ENCODE assay signal across 1 cellular context in the genomic region with DNA sequence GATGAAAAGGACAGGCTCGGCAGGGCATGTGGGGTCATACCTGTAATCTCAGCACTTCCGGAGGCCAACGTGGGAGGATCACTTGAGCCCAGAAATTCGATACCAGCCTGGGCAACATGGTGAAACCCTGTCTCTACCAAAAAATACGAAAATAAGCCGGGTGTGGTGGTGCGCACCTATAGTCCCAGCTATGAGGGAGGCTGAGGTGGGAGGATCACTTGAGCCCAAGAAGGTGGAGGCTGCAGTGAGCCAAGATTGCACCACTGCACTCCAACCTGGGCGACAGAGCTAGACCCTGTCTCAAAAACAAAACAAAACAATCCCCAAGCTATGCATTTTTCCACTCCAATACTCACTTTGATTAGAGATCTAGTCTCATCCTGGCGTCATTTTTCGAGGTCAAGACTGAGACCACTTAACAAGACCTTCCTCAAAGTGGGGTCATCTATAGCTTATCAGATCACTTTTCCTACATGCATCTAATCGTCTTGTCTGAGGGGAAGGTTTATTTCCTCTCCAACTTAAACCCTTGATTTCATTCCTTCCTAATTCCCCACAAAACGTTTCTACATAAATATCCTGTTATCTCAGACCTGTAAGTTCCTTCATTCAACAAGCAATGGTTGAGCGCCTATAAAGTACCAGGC.
TF ChIP-seq lines count a peak whose summit lies in the region.

No MANE protein-coding gene starts in this region.

TF ChIP-seq in GM12878, 131 proteins besides CTCF, POLR2A, EP300 and RAD21:
- TF ChIP-seq FOXK2 (IDR thresholded peaks at IDR 0.05) (no peak), CBX3 (IDR thresholded peaks at IDR 0.05; ENCODE audit: borderline replicate concordance, low read depth) (no peak), USF2 (IDR thresholded peaks at IDR 0.05; ENCODE audit: borderline replicate concordance, low read depth, low read length) (no peak), CBFB (IDR thresholded peaks at IDR 0.05; ENCODE audit: low read depth) (no peak), TCF12 (IDR thresholded peaks at IDR 0.05; ENCODE audit: low read depth, low read length) (no peak), SREBF1 (IDR thresholded peaks at IDR 0.05; ENCODE audit: low read length) (no peak), NFXL1 (IDR thresholded peaks at IDR 0.05; ENCODE audit: borderline replicate concordance) (no peak), FOXM1 (IDR thresholded peaks at IDR 0.05; ENCODE audit: low read depth, low read length) (no peak), SMARCA5 (IDR thresholded peaks at IDR 0.05) (no peak), MEF2A (IDR thresholded peaks at IDR 0.05; ENCODE audit: insufficient read depth, low read depth, low read length) (no peak), BACH1 (IDR thresholded peaks at IDR 0.05; ENCODE audit: borderline replicate concordance) (no peak), E2F4 (IDR thresholded peaks at IDR 0.05; ENCODE audit: low read depth, low read length) (no peak), TBL1XR1 (IDR thresholded peaks at IDR 0.05; ENCODE audit: low read depth, low read length) (no peak), MYB (IDR thresholded peaks at IDR 0.05; ENCODE audit: borderline replicate concordance, low read depth, low read length) (no peak)
- TF ChIP-seq, protein P1, sequence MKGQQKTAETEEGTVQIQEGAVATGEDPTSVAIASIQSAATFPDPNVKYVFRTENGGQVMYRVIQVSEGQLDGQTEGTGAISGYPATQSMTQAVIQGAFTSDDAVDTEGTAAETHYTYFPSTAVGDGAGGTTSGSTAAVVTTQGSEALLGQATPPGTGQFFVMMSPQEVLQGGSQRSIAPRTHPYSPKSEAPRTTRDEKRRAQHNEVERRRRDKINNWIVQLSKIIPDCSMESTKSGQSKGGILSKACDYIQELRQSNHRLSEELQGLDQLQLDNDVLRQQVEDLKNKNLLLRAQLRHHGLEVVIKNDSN (IDR thresholded peaks at IDR 0.05; ENCODE audit: borderline replicate concordance, extremely low read length, insufficient read depth, low read depth, low read length), result no peak
- TF ChIP-seq, protein P2, sequence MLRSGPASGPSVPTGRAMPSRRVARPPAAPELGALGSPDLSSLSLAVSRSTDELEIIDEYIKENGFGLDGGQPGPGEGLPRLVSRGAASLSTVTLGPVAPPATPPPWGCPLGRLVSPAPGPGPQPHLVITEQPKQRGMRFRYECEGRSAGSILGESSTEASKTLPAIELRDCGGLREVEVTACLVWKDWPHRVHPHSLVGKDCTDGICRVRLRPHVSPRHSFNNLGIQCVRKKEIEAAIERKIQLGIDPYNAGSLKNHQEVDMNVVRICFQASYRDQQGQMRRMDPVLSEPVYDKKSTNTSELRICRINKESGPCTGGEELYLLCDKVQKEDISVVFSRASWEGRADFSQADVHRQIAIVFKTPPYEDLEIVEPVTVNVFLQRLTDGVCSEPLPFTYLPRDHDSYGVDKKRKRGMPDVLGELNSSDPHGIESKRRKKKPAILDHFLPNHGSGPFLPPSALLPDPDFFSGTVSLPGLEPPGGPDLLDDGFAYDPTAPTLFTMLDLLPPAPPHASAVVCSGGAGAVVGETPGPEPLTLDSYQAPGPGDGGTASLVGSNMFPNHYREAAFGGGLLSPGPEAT (IDR thresholded peaks at IDR 0.05; ENCODE audit: low read depth), result no peak
TF ChIP-seq in GM12878: peak in this region for 0.
